ENCODE assay signal across 26 cellular contexts in genomic region chr5:61292130-61292672, GRCh38. TPM values are rescaled to one million over a fixed set of nuclear protein-coding genes. Genes with fewer than 3 reads are reported as not detected.
DNase-seq lines count a peak whose midpoint lies in the region; ATAC-seq, FAIRE-seq and TF ChIP-seq lines count a peak whose summit lies in the region.
"Had no signal": no experiment of that assay in that cellular context is flagged by ENCODE, and none has a peak within 500 bp of the region (broad histone marks: within the 10 kb centered on the region; RNA-seq: fewer than 3 reads in every experiment).

No MANE protein-coding gene starts in this region.

- no peak for ATAC-seq in GM18861 (IDR thresholded peaks at IDR 0.05; ENCODE audit: unreplicated experiment)
- ATAC-seq: GM12878, PC-3, Right ventricle myocardium inferior had no signal

- TF ChIP-seq EP300 in esophagus muscularis mucosa (IDR thresholded peaks at IDR 0.05), result no peak

- peak overlapping the region; percentile 40 to 80 (median 71) for H3K27ac ChIP-seq in esophagus muscularis mucosa (replicated peaks in 1 of 4)
- peak overlapping the region; percentile 85 to 89 for H3K27ac ChIP-seq in mucosa of rectum (ENCODE audit: low read depth in 2 of 2, low read length in 2 of 2)
- H3K27ac ChIP-seq in small intestine (ENCODE audit: low read depth in 1 of 2, low read length in 1 of 2), result no peak overlapping the region
- H3K27ac ChIP-seq: SJCRH30 had no signal

- H3K36me3 ChIP-seq in esophagus muscularis mucosa (no peaks in the 10 kb centered on the region), mucosa of rectum (ENCODE audit: control insufficient read depth in 2 of 2, insufficient read depth in 2 of 2, low read length in 2 of 2) (no peaks in the 10 kb centered on the region), small intestine (ENCODE audit: control insufficient read depth in 2 of 2, insufficient read depth in 2 of 2, low read length in 2 of 2) (no peaks in the 10 kb centered on the region)
- H3K36me3 ChIP-seq: HAP-1, MG63, SJCRH30 had no signal

- no peak for TF ChIP-seq POLR2A in esophagus muscularis mucosa (IDR thresholded peaks at IDR 0.05; ENCODE audit: low read depth)

- WGBS in esophagus muscularis mucosa, result 82% methylated on average over 8 of the region's 8 CpGs
- WGBS in small intestine, 3 donors, result 20 to 60% (median 36%) methylated on average over 8 of the region's 8 CpGs

- intact Hi-C loops in Calu3 (cut with micrococcal nuclease; ENCODE audit: unreplicated experiment) (loop anchor here (2.0 to 5.0 kb wide), 3 partner anchors 40 to 129 kb away; partner anchors contain the start of genes SMIM15 and ZSWIM6), esophagus muscularis mucosa (cut with DNase I) (no loop called here)

- DNase-seq in Calu3 (no peak), esophagus muscularis mucosa (ENCODE audit: extremely low spot score) (no peak), small intestine (peak; percentile 33), AG08396 (ENCODE audit: low spot score) (no peak), GDM1 (lab: John Stamatoyannopoulos, UW) (no peak), HFFc6 (no peak)
- DNase-seq: 8988T, ACHN, GOT3, IMR-90, KG1, MG63, NCI-H1105 treated with DMSO at 0.1 percent for 48 hours, NCI-H146, NCI-H1930, NCI-H2107, NCI-H524, NCI-H748 treated with DMSO at 0.1 percent for 48 hours, SJCRH30 had no signal

- H3K4me3 Mint-ChIP-seq in Calu3 (ENCODE audit: low read depth, unreplicated experiment) (peak overlapping the region; percentile 68), HFFc6 (no peak overlapping the region)

- H3K27me3 ChIP-seq in esophagus muscularis mucosa (no peaks in the 10 kb centered on the region), mucosa of rectum (ENCODE audit: control insufficient read depth in 2 of 2, insufficient read depth in 2 of 2, low read length in 2 of 2) (no peaks in the 10 kb centered on the region), small intestine (ENCODE audit: control insufficient read depth in 2 of 2, insufficient read depth in 2 of 2, low read length in 2 of 2) (no peaks in the 10 kb centered on the region)
- H3K27me3 ChIP-seq: MG63, SJCRH30 had no signal

- H3K4me3 ChIP-seq in esophagus muscularis mucosa, result no peak overlapping the region
- peak overlapping the region in 1 of 2 donors; percentile 29 for H3K4me3 ChIP-seq in mucosa of rectum (ENCODE audit: low read length in 2 of 2)
- H3K4me3 ChIP-seq in small intestine (ENCODE audit: low read depth in 1 of 2, low read length in 2 of 2), result no peak overlapping the region
- H3K4me3 ChIP-seq: GM12878, HAP-1, MG63, SJCRH30 had no signal

- no peaks in the 10 kb centered on the region for H3K9me3 Mint-ChIP-seq in Calu3 (ENCODE audit: low read depth, unreplicated experiment)
- H3K9me3 Mint-ChIP-seq in HFFc6, result no peaks in the 10 kb centered on the region

- peak overlapping the region; percentile 99 for H3K27ac Mint-ChIP-seq in Calu3 (ENCODE audit: unreplicated experiment)
- no peak overlapping the region for H3K27ac Mint-ChIP-seq in HFFc6

- H3K9me3 ChIP-seq in esophagus muscularis mucosa, result no peaks in the 10 kb centered on the region
- no peaks in the 10 kb centered on the region for H3K9me3 ChIP-seq in mucosa of rectum (ENCODE audit: control insufficient read depth in 2 of 2, low read length in 2 of 2)
- no peaks in the 10 kb centered on the region for H3K9me3 ChIP-seq in small intestine (ENCODE audit: control insufficient read depth, low read depth)
- H3K9me3 ChIP-seq: HAP-1, MG63, SJCRH30 had no signal

- H3K36me3 Mint-ChIP-seq in Calu3 (ENCODE audit: insufficient read depth, unreplicated experiment) (peaks cover 16% of the 10 kb centered on the region), HFFc6 (ENCODE audit: low read depth) (peaks cover 16% of the 10 kb centered on the region; the same call in 1 of the 2 replicates)

- TSS peak; percentile 26 for BruUV-seq in Calu3 (replicated peaks; lab: Mats Ljungman, UMichigan)

- H3K27me3 Mint-ChIP-seq in Calu3 (ENCODE audit: unreplicated experiment) (no peaks in the 10 kb centered on the region), HFFc6 (ENCODE audit: insufficient read depth) (no peaks in the 10 kb centered on the region; the same call in 1 of the 2 replicates)

- FAIRE-seq in small intestine (lab: Jason Lieb, UNC), result no peak
- FAIRE-seq: D721Med, GM12878 had no signal

- H3K4me1 Mint-ChIP-seq in Calu3 (ENCODE audit: low read depth, unreplicated experiment), result peaks cover 71% of the 10 kb centered on the region
- peaks cover 43% of the 10 kb centered on the region for H3K4me1 Mint-ChIP-seq in HFFc6 (ENCODE audit: low read depth)

- no peak for TF ChIP-seq CTCF in Calu3 (IDR thresholded peaks at IDR 0.05; ENCODE audit: unreplicated experiment)
- no peak for TF ChIP-seq CTCF in esophagus muscularis mucosa (IDR thresholded peaks at IDR 0.05)
- TF ChIP-seq CTCF in HFFc6 (IDR thresholded peaks at IDR 0.05), result no peak

- peak overlapping the region in 1 of 2 donors; percentile 29 for H3K9ac ChIP-seq in mucosa of rectum (ENCODE audit: low read depth in 1 of 2, low read length in 2 of 2)

- H3K4me1 ChIP-seq in esophagus muscularis mucosa (peaks cover 0 to 35% (median 28%) of the 10 kb centered on the region in 4 donors), mucosa of rectum (ENCODE audit: control insufficient read depth in 2 of 2, insufficient read depth in 2 of 2, low read length in 2 of 2) (peaks cover 18 to 32% of the 10 kb centered on the region in 2 donors), small intestine (ENCODE audit: control insufficient read depth in 2 of 2, insufficient read depth in 1 of 2, low read depth in 1 of 2, low read length in 1 of 2) (no peaks in the 10 kb centered on the region)
- H3K4me1 ChIP-seq: HAP-1, SJCRH30 had no signal

- CTCF ChIA-PET in Calu3 (lab: Charles Lee), result interaction anchor here (0.9 to 2.5 kb wide), 4 partner anchors 9 to 40 kb away, joined by 3 to 11 read pairs (median 4); partner anchors contain the start of gene ZSWIM6

RNA-seq across cellular contexts. Expression of gene ZSWIM6, which starts 39.9 kb away (rescaled TPM):
- total RNA-seq in Calu3 (2022), result 13.2 and 14.7 TPM in 2 replicates
- 10 to 100 TPM; 10.2 to 16.4 (median 12.5) TPM for total RNA-seq in esophagus muscularis mucosa
- polyA plus RNA-seq in small intestine, result 1 to 10 TPM; 3.2 to 4.9 (median 3.5) TPM
- total RNA-seq in HFFc6 (2021; fragmentation: NEBNext Ultra II Directional; extraction: Animal tissue kit (Norgen Biotek cat#: 25700)), result 10 to 100 TPM in 5 of 6 experiments, 1 to 10 TPM in 1; 9.7 to 13.5 (median 11.7) TPM

Comparison
In these comparisons a context has a peak if more than half of its experiments do, and no peak if none do; other contexts are left out.
1. H3K27ac ChIP-seq: peak in esophagus muscularis mucosa (4 of 4) and mucosa of rectum (2 of 2); none in small intestine (0 of 2).